8 cellular contexts compared by ENCODE assay signal in the genomic region with DNA sequence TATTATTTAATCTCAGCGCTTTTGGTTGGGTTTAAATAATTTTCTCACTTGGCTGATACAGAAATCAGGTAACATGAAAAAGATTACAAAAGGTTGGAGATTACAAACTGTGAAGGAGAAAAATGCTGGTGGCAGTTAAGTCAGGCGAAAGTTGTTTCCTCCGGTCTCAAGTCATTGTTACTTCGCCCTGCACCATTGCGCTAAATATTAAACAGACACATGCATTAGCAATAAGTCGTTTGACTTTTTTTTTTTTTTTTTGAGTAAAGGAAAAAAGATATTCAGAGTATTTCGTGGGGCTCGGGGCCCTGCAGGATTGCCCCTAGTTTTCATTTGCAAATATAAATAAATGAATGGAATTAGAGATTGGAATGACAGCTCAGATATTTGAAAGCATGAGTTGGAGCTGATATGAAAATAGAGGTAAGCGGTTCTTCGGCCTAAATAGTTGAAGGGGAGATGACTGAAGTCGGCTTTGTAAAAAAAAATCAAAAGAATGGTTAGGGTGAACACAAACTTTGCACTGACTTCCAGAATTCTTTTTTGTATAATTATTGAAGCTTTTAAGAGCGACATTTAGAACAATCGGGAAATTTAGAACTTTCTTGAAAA. TPM values are rescaled to one million over a fixed set of nuclear protein-coding genes. Genes with fewer than 3 reads are reported as not detected.
DNase-seq lines count a peak whose midpoint lies in the region; ATAC-seq and TF ChIP-seq lines count a peak whose summit lies in the region.

No MANE protein-coding gene starts in this region.

- peaks cover 11% of the 10 kb centered on the region for H3K36me3 Mint-ChIP-seq in progenitor cell of endocrine pancreas (ENCODE audit: insufficient read depth)

- H3K4me1 Mint-ChIP-seq in progenitor cell of endocrine pancreas (ENCODE audit: low read depth) = peaks cover 12% of the 10 kb centered on the region

- peaks cover 13% of the 10 kb centered on the region for H3K27me3 Mint-ChIP-seq in progenitor cell of endocrine pancreas

- peak overlapping the region; percentile 93 for H3K4me3 Mint-ChIP-seq in progenitor cell of endocrine pancreas (ENCODE audit: low read depth)

- H3K4me3 ChIP-seq in GM12865 (ENCODE audit: low read depth, low read length) = peak overlapping the region; percentile 82

- H3K27ac ChIP-seq in epithelial cell of prostate = peak overlapping the region; percentile 52

- ATAC-seq in HG03025 (IDR thresholded peaks at IDR 0.05; ENCODE audit: low FRiP score, unreplicated experiment) (no peak), HG03039 (IDR thresholded peaks at IDR 0.05; ENCODE audit: unreplicated experiment) (no peak), left lobe of liver (no peak)

- DNase-seq in GM12865 (ENCODE audit: low read depth) (peak; percentile 24), OCI-M1 (lab: John Stamatoyannopoulos, UW) (peak; percentile 77), epithelial cell of prostate (ENCODE audit: low read depth, low spot score) (no peak), progenitor cell of endocrine pancreas (ENCODE audit: low spot score, unreplicated experiment) (no peak), activated gamma-delta T cell (lab: John Stamatoyannopoulos, UW) (no peak), left lobe of liver (ENCODE audit: low spot score) (no peak)

- H3K9me3 Mint-ChIP-seq in progenitor cell of endocrine pancreas (ENCODE audit: low read depth) = peaks cover 3% of the 10 kb centered on the region

- peak overlapping the region; percentile 96 for H3K27ac Mint-ChIP-seq in progenitor cell of endocrine pancreas

- TF ChIP-seq CTCF in GM12865 (IDR thresholded peaks at IDR 0.05; ENCODE audit: insufficient read depth, low read depth, low read length, missing control alignments) (no peak), progenitor cell of endocrine pancreas (IDR thresholded peaks at IDR 0.05; ENCODE audit: unreplicated experiment) (no peak)

RNA-seq across cellular contexts. Expression of gene SDHAF3, which starts 0.9 kb away (rescaled TPM):
- total RNA-seq in progenitor cell of endocrine pancreas (15.1 and 17.1 TPM in 2 replicates), left lobe of liver (14.8 TPM)

Comparison
In these comparisons a context has a peak if more than half of its experiments do, and no peak if none do; other contexts are left out.
1. DNase-seq: peak in GM12865 (single experiment) and OCI-M1 (single experiment); none in epithelial cell of prostate (single experiment), progenitor cell of endocrine pancreas (single experiment), activated gamma-delta T cell (single experiment) and left lobe of liver (single experiment).